ENCODE assay signal across 14 cellular contexts in the genomic region with DNA sequence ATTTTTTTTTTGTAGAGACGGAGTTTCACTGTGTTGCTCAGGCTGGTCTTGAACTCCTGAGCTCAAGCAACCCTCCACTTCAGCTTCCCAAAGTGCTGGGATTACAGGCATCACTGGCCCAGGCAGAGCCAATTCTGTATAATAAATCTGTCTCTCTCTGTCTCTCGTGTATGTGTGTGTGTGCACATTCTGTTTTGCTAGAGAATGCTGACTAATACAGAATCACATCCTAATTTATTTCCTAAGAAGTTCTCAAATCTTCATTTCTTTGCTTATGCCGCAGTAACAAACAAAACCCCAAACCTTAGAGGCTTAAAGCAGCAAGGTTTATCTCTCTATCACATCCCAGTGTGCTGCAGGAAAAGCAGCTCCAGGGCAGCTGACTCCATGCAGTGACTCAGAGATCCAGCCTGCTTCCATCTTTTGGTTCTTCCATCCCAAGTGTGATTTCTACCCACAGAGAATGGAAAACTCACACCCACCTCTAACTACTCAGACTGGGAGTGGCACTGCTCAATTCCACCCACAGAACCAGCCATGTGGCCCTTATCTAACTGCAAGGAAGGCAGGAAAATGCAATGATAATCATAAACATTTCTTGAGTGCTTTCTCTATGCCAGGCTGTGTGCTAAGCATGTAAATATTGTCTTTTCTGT. TPM values are rescaled to one million over a fixed set of nuclear protein-coding genes. Genes with fewer than 3 reads are reported as not detected.
DNase-seq lines count a peak whose midpoint lies in the region; ATAC-seq and TF ChIP-seq lines count a peak whose summit lies in the region.
"Had no signal": no experiment of that assay in that cellular context is flagged by ENCODE, and none has a peak within 500 bp of the region (broad histone marks: within the 10 kb centered on the region; RNA-seq: fewer than 3 reads in every experiment).

No MANE protein-coding gene starts in this region.

- DNase-seq in EL, result peak; percentile 38
- DNase-seq in erythroblast (lab: John Stamatoyannopoulos, UW), result peak; percentile 32 to 38
- DNase-seq in putamen (ENCODE audit: low spot score), result peak; percentile 83
- no peak for DNase-seq in activated CD8-positive, alpha-beta T cell treated with anti-CD3 and anti-CD28 coated beads for 36 hours
- no peak for DNase-seq in activated CD8-positive, alpha-beta memory T cell treated with anti-CD3 and anti-CD28 coated beads, Interleukin-2, amount 10 ng/mL, durations not matched to agents 7 days and 5 days
- DNase-seq in NCI-H526 (lab: John Stamatoyannopoulos, UW), result no peak
- DNase-seq: activated CD4-positive, CD25-positive, alpha-beta regulatory T cell treated with anti-CD3 and anti-CD28 coated beads, Interleukin-2, amount 50 U/mL, for 72 hours; activated T-cell treated with anti-CD3 and anti-CD28 coated beads, Interleukin-2, amount 50 U/mL, for 4 hours; brain microvascular endothelial cell; NCI-H1417 treated with DMSO at 0.1 percent for 48 hours; PC-9; SW 1271 had no signal

- H3K4me3 Mint-ChIP-seq in activated T-helper 17 cell treated with anti-CD3 and anti-CD28 coated beads, Interleukin-2, amount 50 U/mL, for 72 hours, result peak overlapping the region; percentile 6
- H3K4me3 Mint-ChIP-seq in activated CD8-positive, alpha-beta T cell treated with anti-CD3 and anti-CD28 coated beads for 36 hours, result no peak overlapping the region
- no peak overlapping the region for H3K4me3 Mint-ChIP-seq in activated CD8-positive, alpha-beta memory T cell treated with anti-CD3 and anti-CD28 coated beads, Interleukin-2, amount 10 ng/mL, durations not matched to agents 7 days and 5 days
- H3K4me3 Mint-ChIP-seq: activated T-cell treated with anti-CD3 and anti-CD28 coated beads, Interleukin-2, amount 50 U/mL, for 4 hours had no signal

- peak overlapping the region; percentile 74 for H3K27ac Mint-ChIP-seq in activated T-helper 17 cell treated with anti-CD3 and anti-CD28 coated beads, Interleukin-2, amount 50 U/mL, for 72 hours
- H3K27ac Mint-ChIP-seq in activated CD8-positive, alpha-beta T cell treated with anti-CD3 and anti-CD28 coated beads for 36 hours, result no peak overlapping the region
- H3K27ac Mint-ChIP-seq in activated CD8-positive, alpha-beta memory T cell treated with anti-CD3 and anti-CD28 coated beads, Interleukin-2, amount 10 ng/mL, durations not matched to agents 7 days and 5 days, result no peak overlapping the region

- TF ChIP-seq POLR2A in erythroblast (IDR thresholded peaks at IDR 0.05; ENCODE audit: low read length), result no peak

- POLR2A ChIA-PET in activated CD8-positive, alpha-beta T cell treated with anti-CD3 and anti-CD28 coated beads for 36 hours (lab: Charles Lee), result no interaction called here

- TF ChIP-seq CTCF in activated CD8-positive, alpha-beta T cell treated with anti-CD3 and anti-CD28 coated beads for 36 hours (IDR thresholded peaks at IDR 0.05), result no peak

- H3K36me3 Mint-ChIP-seq in activated T-helper 17 cell treated with anti-CD3 and anti-CD28 coated beads, Interleukin-2, amount 50 U/mL, for 72 hours (ENCODE audit: low read depth), result peaks cover 37% of the 10 kb centered on the region
- H3K36me3 Mint-ChIP-seq in activated CD8-positive, alpha-beta T cell treated with anti-CD3 and anti-CD28 coated beads for 36 hours (ENCODE audit: low read depth), result peaks cover 6% of the 10 kb centered on the region
- H3K36me3 Mint-ChIP-seq in activated CD8-positive, alpha-beta memory T cell treated with anti-CD3 and anti-CD28 coated beads, Interleukin-2, amount 10 ng/mL, durations not matched to agents 7 days and 5 days, result peaks cover 12% of the 10 kb centered on the region

- no peaks in the 10 kb centered on the region for H3K27me3 Mint-ChIP-seq in activated T-helper 17 cell treated with anti-CD3 and anti-CD28 coated beads, Interleukin-2, amount 50 U/mL, for 72 hours
- no peaks in the 10 kb centered on the region for H3K27me3 Mint-ChIP-seq in activated CD8-positive, alpha-beta T cell treated with anti-CD3 and anti-CD28 coated beads for 36 hours
- no peaks in the 10 kb centered on the region for H3K27me3 Mint-ChIP-seq in activated CD8-positive, alpha-beta memory T cell treated with anti-CD3 and anti-CD28 coated beads, Interleukin-2, amount 10 ng/mL, durations not matched to agents 7 days and 5 days

- ATAC-seq in activated T-helper 17 cell treated with anti-CD3 and anti-CD28 coated beads, Interleukin-2, amount 50 U/mL, for 72 hours (replicated peaks), result peak; percentile 60
- ATAC-seq in activated CD8-positive, alpha-beta T cell treated with anti-CD3 and anti-CD28 coated beads for 36 hours, result no peak
- no peak for ATAC-seq in GM19035 (IDR thresholded peaks at IDR 0.05; ENCODE audit: unreplicated experiment)
- no peak for ATAC-seq in activated CD8-positive, alpha-beta memory T cell treated with anti-CD3 and anti-CD28 coated beads, Interleukin-2, amount 10 ng/mL, durations not matched to agents 7 days and 5 days
- ATAC-seq: activated T-cell treated with anti-CD3 and anti-CD28 coated beads, Interleukin-2, amount 50 U/mL, for 4 hours had no signal

- H3K9me3 Mint-ChIP-seq in activated T-helper 17 cell treated with anti-CD3 and anti-CD28 coated beads, Interleukin-2, amount 50 U/mL, for 72 hours, result no peaks in the 10 kb centered on the region
- no peaks in the 10 kb centered on the region for H3K9me3 Mint-ChIP-seq in activated CD8-positive, alpha-beta T cell treated with anti-CD3 and anti-CD28 coated beads for 36 hours
- H3K9me3 Mint-ChIP-seq in activated CD8-positive, alpha-beta memory T cell treated with anti-CD3 and anti-CD28 coated beads, Interleukin-2, amount 10 ng/mL, durations not matched to agents 7 days and 5 days (ENCODE audit: low read depth), result no peaks in the 10 kb centered on the region
- H3K9me3 Mint-ChIP-seq: activated T-cell treated with anti-CD3 and anti-CD28 coated beads, Interleukin-2, amount 50 U/mL, for 4 hours had no signal

- peaks cover 8% of the 10 kb centered on the region for H3K4me1 Mint-ChIP-seq in activated T-helper 17 cell treated with anti-CD3 and anti-CD28 coated beads, Interleukin-2, amount 50 U/mL, for 72 hours
- H3K4me1 Mint-ChIP-seq in activated CD8-positive, alpha-beta T cell treated with anti-CD3 and anti-CD28 coated beads for 36 hours (ENCODE audit: low read depth), result peaks cover 13% of the 10 kb centered on the region
- H3K4me1 Mint-ChIP-seq in activated CD8-positive, alpha-beta memory T cell treated with anti-CD3 and anti-CD28 coated beads, Interleukin-2, amount 10 ng/mL, durations not matched to agents 7 days and 5 days, result peaks cover 7% of the 10 kb centered on the region

- CTCF ChIA-PET in activated CD8-positive, alpha-beta T cell treated with anti-CD3 and anti-CD28 coated beads for 36 hours (lab: Charles Lee), result interaction anchor here (1.0 kb wide), 1 partner anchor 27 kb away, joined by 3 read pairs; no protein-coding TSS in a partner anchor
- CTCF ChIA-PET in activated CD8-positive, alpha-beta memory T cell treated with anti-CD3 and anti-CD28 coated beads, Interleukin-2, amount 10 ng/mL, durations not matched to agents 7 days and 5 days (lab: Charles Lee), result interaction anchor here (15.5 kb wide), 1 partner anchor 41 kb away, joined by 180 read pairs; no protein-coding TSS in a partner anchor

- intact Hi-C loops in activated CD8-positive, alpha-beta T cell treated with anti-CD3 and anti-CD28 coated beads for 36 hours (cut with micrococcal nuclease), result no loop called here

RNA-seq across cellular contexts. Expression of a gene that starts 35.1 kb away (rescaled TPM):
- not detected for total RNA-seq in activated T-helper 17 cell treated with anti-CD3 and anti-CD28 coated beads, Interleukin-2, amount 50 U/mL, for 72 hours
- total RNA-seq in activated CD8-positive, alpha-beta T cell treated with anti-CD3 and anti-CD28 coated beads for 36 hours, result not detected
- under 1 TPM in 1 of 2 experiments, not detected in 1; 0.09 TPM for total RNA-seq in activated CD8-positive, alpha-beta memory T cell treated with anti-CD3 and anti-CD28 coated beads, Interleukin-2, amount 10 ng/mL, durations not matched to agents 7 days and 5 days
- total RNA-seq: activated T-cell treated with anti-CD3 and anti-CD28 coated beads, Interleukin-2, amount 50 U/mL, for 4 hours had no signal

RNA-seq across cellular contexts. Expression of a gene that starts 43.6 kb away (rescaled TPM):
- 10 to 100 TPM; 36.9 to 45.5 TPM for total RNA-seq in activated T-helper 17 cell treated with anti-CD3 and anti-CD28 coated beads, Interleukin-2, amount 50 U/mL, for 72 hours
- total RNA-seq in activated CD8-positive, alpha-beta T cell treated with anti-CD3 and anti-CD28 coated beads for 36 hours, result 10 to 100 TPM; 33.6 to 35.3 TPM
- 10 to 100 TPM; 37.6 to 57.6 TPM for total RNA-seq in activated CD8-positive, alpha-beta memory T cell treated with anti-CD3 and anti-CD28 coated beads, Interleukin-2, amount 10 ng/mL, durations not matched to agents 7 days and 5 days

RNA-seq across cellular contexts. Expression of a gene that starts 43.7 kb away (rescaled TPM):
- 100 to 1,000 TPM in 1 of 2 donors, 10 to 100 TPM in 1; 98.1 to 114 TPM for total RNA-seq in activated T-helper 17 cell treated with anti-CD3 and anti-CD28 coated beads, Interleukin-2, amount 50 U/mL, for 72 hours
- 100 to 1,000 TPM in 1 of 2 experiments, 10 to 100 TPM in 1; 98.5 to 105 TPM for total RNA-seq in activated CD8-positive, alpha-beta T cell treated with anti-CD3 and anti-CD28 coated beads for 36 hours
- total RNA-seq in activated CD8-positive, alpha-beta memory T cell treated with anti-CD3 and anti-CD28 coated beads, Interleukin-2, amount 10 ng/mL, durations not matched to agents 7 days and 5 days, result 100 to 1,000 TPM; 103 to 118 TPM

Comparison
In these comparisons a context has a peak if more than half of its experiments do, and no peak if none do; other contexts are left out.
1. DNase-seq: peak in EL (single experiment), erythroblast (2 of 2) and putamen (single experiment); none in activated CD8-positive, alpha-beta T cell treated with anti-CD3 and anti-CD28 coated beads for 36 hours (single experiment), activated CD8-positive, alpha-beta memory T cell treated with anti-CD3 and anti-CD28 coated beads, Interleukin-2, amount 10 ng/mL, durations not matched to agents 7 days and 5 days (single experiment) and NCI-H526 (0 of 2).